Comparison of ENCODE assay signal across 1 cellular context in genomic region chr17:64217249-64217652, GRCh38.
TF ChIP-seq lines count a peak whose summit lies in the region.

No MANE protein-coding gene starts in this region.

TF ChIP-seq in GM23338, 12 proteins besides CTCF, POLR2A, EP300 and RAD21 (continued from another document):
- TF ChIP-seq ZNF462 (CRISPR knock-in tag; IDR thresholded peaks at IDR 0.05) (no peak), REST (IDR thresholded peaks at IDR 0.05; ENCODE audit: unreplicated experiment) (no peak), EZH2 (IDR thresholded peaks at IDR 0.05; ENCODE audit: low read depth, unreplicated experiment) (no peak), POLR2AphosphoS5 (IDR thresholded peaks at IDR 0.05; ENCODE audit: low read depth) (no peak), CREB1 (CRISPR knock-in tag; IDR thresholded peaks at IDR 0.05; ENCODE audit: low read depth) (no peak), ZNF114 (CRISPR knock-in tag; IDR thresholded peaks at IDR 0.05) (no peak), EZH2phosphoT487 (IDR thresholded peaks at IDR 0.05; ENCODE audit: unreplicated experiment) (no peak), NANOG (IDR thresholded peaks at IDR 0.05; ENCODE audit: borderline replicate concordance) (no peak)
